ENCODE assay signal across 9 cellular contexts in the genomic region with DNA sequence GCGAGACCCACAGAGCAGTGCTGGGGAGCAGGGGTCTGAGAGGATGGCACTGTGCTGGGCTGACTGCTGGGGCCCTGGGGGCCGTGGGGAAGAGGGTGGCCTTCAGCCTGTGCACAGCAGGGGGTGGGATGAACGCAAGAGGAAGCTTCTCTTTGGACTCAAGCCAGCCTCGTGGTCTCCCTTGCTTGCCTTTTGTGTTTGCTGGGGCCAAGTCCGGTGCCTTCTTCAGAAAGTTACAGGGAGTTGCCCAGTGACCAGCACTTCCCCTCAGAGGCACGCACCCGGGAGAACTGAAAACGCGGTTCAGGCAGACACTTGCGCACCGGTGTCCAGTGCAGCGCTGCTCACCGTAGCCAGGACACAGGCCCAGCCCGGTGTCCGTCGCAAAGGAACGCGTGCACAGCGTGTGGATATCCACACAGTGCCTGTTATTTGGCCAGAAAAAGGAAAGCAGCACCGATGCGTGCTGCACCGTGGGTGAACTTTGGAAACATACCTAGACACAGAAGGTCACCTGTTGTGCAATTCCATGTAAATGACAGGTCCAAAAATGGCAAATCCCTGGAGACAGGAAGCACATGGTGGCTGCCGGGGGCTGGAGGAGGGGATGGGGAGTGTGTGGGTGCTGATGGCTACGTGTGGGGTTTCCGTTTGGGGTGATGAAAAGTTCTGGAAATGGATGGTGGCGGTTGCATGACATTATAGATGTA. TPM values are rescaled to one million over a fixed set of nuclear protein-coding genes. Genes with fewer than 3 reads are reported as not detected.
DNase-seq lines count a peak whose midpoint lies in the region; ATAC-seq and TF ChIP-seq lines count a peak whose summit lies in the region.
"Had no signal": no experiment of that assay in that cellular context is flagged by ENCODE, and none has a peak within 500 bp of the region (broad histone marks: within the 10 kb centered on the region; RNA-seq: fewer than 3 reads in every experiment).

No MANE protein-coding gene starts in this region.

- H3K27ac ChIP-seq in left lung, result peak overlapping the region; percentile 53 to 67
- H3K27ac ChIP-seq in transverse colon, result peak overlapping the region; percentile 59 to 74 (median 62)

- H3K4me3 ChIP-seq in left lung (no peak overlapping the region), transverse colon (no peak overlapping the region), H7 (ENCODE audit: insufficient read depth, low read depth, low read length) (no peak overlapping the region)

- H3K4me1 ChIP-seq in left lung (peaks cover 30 to 68% of the 10 kb centered on the region in 2 donors), transverse colon (peaks cover 9 to 38% (median 20%) of the 10 kb centered on the region in 4 donors)

- in situ Hi-C loops in transverse colon (cut with MboI; ENCODE audit: low pct_ligation_motif_present in 1 of 4, low pct_unique_long_range_greater_than_20kb in 1 of 4, low sequenced_read_pairs in 3 of 4), result no loop called here

- H3K4me1 Mint-ChIP-seq in activated T-cell treated with anti-CD3 and anti-CD28 coated beads, Interleukin-2, amount 50 U/mL, for 4 hours (ENCODE audit: low read depth), result peaks cover 53% of the 10 kb centered on the region

- no peak for TF ChIP-seq POLR2A in transverse colon (IDR thresholded peaks at IDR 0.05)

- WGBS in transverse colon (ENCODE audit: low coverage in 1 of 2), 2 donors, result 72 to 80% methylated on average over 3 to 20 of the region's 26 CpGs

- intact Hi-C loops in left lung (cut with DNase I), result no loop called here
- intact Hi-C loops in transverse colon (cut with DNase I; ENCODE audit: low total_unique reads), result no loop called here

- H3K27me3 Mint-ChIP-seq in activated T-cell treated with anti-CD3 and anti-CD28 coated beads, Interleukin-2, amount 50 U/mL, for 4 hours (ENCODE audit: low read depth), result no peaks in the 10 kb centered on the region

- H3K4me3 Mint-ChIP-seq in activated T-cell treated with anti-CD3 and anti-CD28 coated beads, Interleukin-2, amount 50 U/mL, for 4 hours, result peak overlapping the region; percentile 53

- H3K36me3 ChIP-seq in left lung, result peaks cover 0 to 60% of the 10 kb centered on the region in 2 donors
- H3K36me3 ChIP-seq in transverse colon, result peaks cover 0 to 15% (median 2%) of the 10 kb centered on the region in 4 donors
- peaks cover 15% of the 10 kb centered on the region for H3K36me3 ChIP-seq in H7 (replicated peaks; ENCODE audit: control insufficient read depth, insufficient read depth, low read length)

- no peaks in the 10 kb centered on the region for H3K9me3 Mint-ChIP-seq in activated T-cell treated with anti-CD3 and anti-CD28 coated beads, Interleukin-2, amount 50 U/mL, for 4 hours

- DNase-seq in activated T-cell treated with anti-CD3 and anti-CD28 coated beads, Interleukin-2, amount 50 U/mL, for 4 hours, result no peak
- DNase-seq in activated T-cell treated with anti-CD3 and anti-CD28 coated beads for 4 hours, result no peak
- DNase-seq in amniotic epithelial cell (ENCODE audit: low read depth), result peak; percentile 12
- peak in 1 of 2 donors; percentile 82 for DNase-seq in left lung
- DNase-seq in transverse colon, result peak; percentile 53
- DNase-seq in NCI-H1048 (lab: John Stamatoyannopoulos, UW), result no peak
- no peak for DNase-seq in H7
- DNase-seq: islet precursor cell had no signal

- no peak for ATAC-seq in activated T-cell treated with anti-CD3 and anti-CD28 coated beads, Interleukin-2, amount 50 U/mL, for 4 hours
- ATAC-seq in left lung (peak; percentile 2), GM21360 (IDR thresholded peaks at IDR 0.05; ENCODE audit: unreplicated experiment) (no peak)

- no peaks in the 10 kb centered on the region for H3K9me3 ChIP-seq in left lung
- H3K9me3 ChIP-seq in transverse colon, result no peaks in the 10 kb centered on the region

- H3K27me3 ChIP-seq in left lung, result no peaks in the 10 kb centered on the region
- H3K27me3 ChIP-seq in transverse colon, result no peaks in the 10 kb centered on the region
- no peaks in the 10 kb centered on the region for H3K27me3 ChIP-seq in H7 (ENCODE audit: control insufficient read depth, insufficient read depth, low read length)

- TF ChIP-seq CTCF in left lung (IDR thresholded peaks at IDR 0.05) (no peak), transverse colon (IDR thresholded peaks at IDR 0.05) (no peak)

- peaks cover 7% of the 10 kb centered on the region for H3K36me3 Mint-ChIP-seq in activated T-cell treated with anti-CD3 and anti-CD28 coated beads, Interleukin-2, amount 50 U/mL, for 4 hours (ENCODE audit: insufficient read depth)

- no peak for TF ChIP-seq EP300 in transverse colon (IDR thresholded peaks at IDR 0.05; ENCODE audit: low read depth)

RNA-seq across cellular contexts. Expression of a gene that starts 29.5 kb away (rescaled TPM):
- 10 to 100 TPM; 53.1 to 56.8 (median 54.1) TPM for total RNA-seq in activated T-cell treated with anti-CD3 and anti-CD28 coated beads, Interleukin-2, amount 50 U/mL, for 4 hours
- total RNA-seq in left lung (10 to 100 TPM; 26.6 to 53.1 TPM), transverse colon (10 to 100 TPM; 32.6 to 62.7 (median 54.3) TPM)
- total RNA-seq in H7 (2014; rRNA removed; shearing (Covaris generic)), result 43.9 and 50.5 TPM in 2 replicates

RNA-seq across cellular contexts. Expression of a gene that starts 39.3 kb away (rescaled TPM):
- total RNA-seq in activated T-cell treated with anti-CD3 and anti-CD28 coated beads, Interleukin-2, amount 50 U/mL, for 4 hours, result 10 to 100 TPM; 56.5 to 60.5 (median 58.0) TPM
- total RNA-seq in left lung, result 10 to 100 TPM; 81.6 to 98.1 TPM
- 100 to 1,000 TPM in 1 of 4 donors, 10 to 100 TPM in 3; 49.1 to 127 (median 79.5) TPM for total RNA-seq in transverse colon
- 35.6 and 42.8 TPM in 2 replicates for total RNA-seq in H7 (2014; rRNA removed; shearing (Covaris generic))

RNA-seq across cellular contexts. Expression of a gene that starts 49.2 kb away (rescaled TPM):
- 10 to 100 TPM; 22.5 to 27.2 (median 23.7) TPM for total RNA-seq in activated T-cell treated with anti-CD3 and anti-CD28 coated beads, Interleukin-2, amount 50 U/mL, for 4 hours
- total RNA-seq in left lung (10 to 100 TPM; 26.7 to 27.8 TPM), transverse colon (10 to 100 TPM in 2 of 4 donors, 1 to 10 TPM in 2; 8.6 to 18.0 (median 10.5) TPM)
- total RNA-seq in H7 (2014; rRNA removed; shearing (Covaris generic)), result 21.4 and 26.8 TPM in 2 replicates

Comparison
In these comparisons a context has a peak if more than half of its experiments do, and no peak if none do; other contexts are left out.
1. DNase-seq: peak in amniotic epithelial cell (single experiment) and transverse colon (single experiment); none in activated T-cell treated with anti-CD3 and anti-CD28 coated beads, Interleukin-2, amount 50 U/mL, for 4 hours (single experiment), activated T-cell treated with anti-CD3 and anti-CD28 coated beads for 4 hours (single experiment), NCI-H1048 (single experiment) and H7 (single experiment).